In genomic region chr17:6639651-6640535, GRCh38 we compare ENCODE assay signal across 8 cellular contexts. TPM values are rescaled to one million over a fixed set of nuclear protein-coding genes. Genes with fewer than 3 reads are reported as not detected.
DNase-seq lines count a peak whose midpoint lies in the region; ATAC-seq and TF ChIP-seq lines count a peak whose summit lies in the region.

No MANE protein-coding gene starts in this region.

- DNase-seq in ACHN (peak; percentile 53), LNCaP clone FGC (ENCODE audit: low read depth) (no peak), glomerular visceral epithelial cell (ENCODE audit: extremely low spot score) (peak; percentile 43), osteocyte (ENCODE audit: extremely low spot score, unreplicated experiment) (peak; percentile 88), GDM1 (lab: John Stamatoyannopoulos, UW) (no peak)
- peak; percentile 30 for DNase-seq in activated effector memory CD4-positive, alpha-beta T cell treated with Interleukin-2 at 50 U/mL for 16 hours

- H3K27me3 Mint-ChIP-seq in osteocyte (ENCODE audit: unreplicated experiment) = no peaks in the 10 kb centered on the region

- H3K36me3 Mint-ChIP-seq in osteocyte (ENCODE audit: unreplicated experiment) = peaks cover 10% of the 10 kb centered on the region

- in situ Hi-C loops in ACHN (cut with HindIII; ENCODE audit: low pct_ligation_motif_present, low pct_unique_long_range_greater_than_20kb, low sequenced_read_pairs) = no loop called here

- ATAC-seq in GM18907 (IDR thresholded peaks at IDR 0.05; ENCODE audit: unreplicated experiment) (peak; percentile 9), GM18517 (IDR thresholded peaks at IDR 0.05; ENCODE audit: unreplicated experiment) (no peak)

- peaks cover 38% of the 10 kb centered on the region for H3K4me1 Mint-ChIP-seq in osteocyte (ENCODE audit: unreplicated experiment)

- H3K27ac Mint-ChIP-seq in osteocyte (ENCODE audit: unreplicated experiment) = peak overlapping the region; percentile 99

- peak overlapping the region; percentile 93 for H3K4me3 Mint-ChIP-seq in osteocyte (ENCODE audit: unreplicated experiment)

- TF ChIP-seq CTCF in LNCaP clone FGC (IDR thresholded peaks at IDR 0.05; ENCODE audit: control insufficient read depth, extremely low read depth, insufficient read depth) = no peak
- no peak for TF ChIP-seq CTCF in osteocyte (IDR thresholded peaks at IDR 0.05)

- H3K9me3 Mint-ChIP-seq in osteocyte (ENCODE audit: unreplicated experiment) = no peaks in the 10 kb centered on the region

- peak overlapping the region; percentile 93 for H3K4me3 ChIP-seq in LNCaP clone FGC (ENCODE audit: low read depth, low read length)

RNA-seq across cellular contexts. Expression of gene KIAA0753, which starts 0.6 kb away (rescaled TPM):
- total RNA-seq in osteocyte = 21.2 and 24.0 TPM in 2 replicates

RNA-seq across cellular contexts. Expression of gene TXNDC17, which starts 1.0 kb away (rescaled TPM):
- total RNA-seq in osteocyte = 49.1 and 53.5 TPM in 2 replicates

RNA-seq across cellular contexts. Expression of gene MED31, which starts 11.5 kb away (rescaled TPM):
- 13.4 and 17.4 TPM in 2 replicates for total RNA-seq in osteocyte

RNA-seq across cellular contexts. Expression of gene C17orf100, which starts 11.7 kb away (rescaled TPM):
- total RNA-seq in osteocyte = 3.1 and 3.2 TPM in 2 replicates

Comparison
In these comparisons a context has a peak if more than half of its experiments do, and no peak if none do; other contexts are left out.
1. DNase-seq: peak in ACHN (single experiment), activated effector memory CD4-positive, alpha-beta T cell treated with Interleukin-2 at 50 U/mL for 16 hours (single experiment), glomerular visceral epithelial cell (single experiment) and osteocyte (single experiment); none in LNCaP clone FGC (single experiment) and GDM1 (single experiment).